In the genomic region with DNA sequence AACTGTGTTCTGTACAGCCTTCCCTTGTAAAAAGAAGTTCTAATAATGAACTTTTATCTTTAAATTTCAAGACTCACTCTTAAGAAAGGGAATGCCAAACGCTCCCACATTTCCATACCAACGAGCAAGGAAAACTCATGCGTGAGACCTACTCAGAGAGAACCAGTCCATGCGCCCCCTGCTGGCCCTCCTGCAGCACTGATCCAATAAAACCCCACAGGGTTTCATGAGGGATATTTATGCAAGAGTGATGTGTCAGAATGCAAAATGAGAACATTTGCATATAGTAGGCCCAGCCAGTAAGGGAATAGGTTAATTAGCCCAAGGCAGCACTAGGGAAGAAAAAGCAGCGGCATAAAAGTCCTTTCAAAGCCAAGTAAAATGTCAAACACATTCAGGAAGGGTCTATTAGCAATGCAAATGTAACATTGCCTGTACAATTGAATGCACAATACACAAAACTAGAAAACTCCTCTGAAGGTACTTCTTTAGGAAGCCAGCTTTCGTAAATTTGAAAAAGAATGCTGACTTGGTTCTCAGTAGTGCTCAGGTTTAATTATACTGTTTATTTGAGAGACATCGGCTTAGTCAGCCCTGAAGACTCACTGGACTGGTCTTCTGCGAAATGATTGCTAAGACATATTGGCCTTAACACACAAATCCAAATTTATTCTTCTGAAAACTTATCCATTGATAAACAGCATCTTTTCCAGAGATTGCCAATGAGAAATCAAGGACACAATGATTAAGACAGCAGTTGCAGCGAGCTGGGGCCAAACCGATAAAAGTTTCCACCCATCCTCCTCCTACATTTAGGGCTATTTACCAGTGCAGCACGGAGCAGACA, we compare ENCODE assay signal across 1 cellular context.
TF ChIP-seq lines count a peak whose summit lies in the region.

No MANE protein-coding gene starts in this region.

TF ChIP-seq in H1, 55 proteins besides CTCF, POLR2A, EP300 and RAD21 (continued from another document):
- TF ChIP-seq ASH2L (IDR thresholded peaks at IDR 0.05; ENCODE audit: low read length) (peak; percentile 54), HDAC2 (IDR thresholded peaks at IDR 0.05; ENCODE audit: borderline replicate concordance in 1 of 2, low read depth in 2 of 2, low read length in 2 of 2) (peak in 1 of 2 experiments; percentile 94; a peak in 1 of 4 replicates)
- TF ChIP-seq, protein P1, sequence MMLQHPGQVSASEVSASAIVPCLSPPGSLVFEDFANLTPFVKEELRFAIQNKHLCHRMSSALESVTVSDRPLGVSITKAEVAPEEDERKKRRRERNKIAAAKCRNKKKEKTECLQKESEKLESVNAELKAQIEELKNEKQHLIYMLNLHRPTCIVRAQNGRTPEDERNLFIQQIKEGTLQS (IDR thresholded peaks at IDR 0.05; ENCODE audit: insufficient read depth, low read depth, low read length), result no peak
TF ChIP-seq in H1: peak in this region for 4.
